In the genomic region with DNA sequence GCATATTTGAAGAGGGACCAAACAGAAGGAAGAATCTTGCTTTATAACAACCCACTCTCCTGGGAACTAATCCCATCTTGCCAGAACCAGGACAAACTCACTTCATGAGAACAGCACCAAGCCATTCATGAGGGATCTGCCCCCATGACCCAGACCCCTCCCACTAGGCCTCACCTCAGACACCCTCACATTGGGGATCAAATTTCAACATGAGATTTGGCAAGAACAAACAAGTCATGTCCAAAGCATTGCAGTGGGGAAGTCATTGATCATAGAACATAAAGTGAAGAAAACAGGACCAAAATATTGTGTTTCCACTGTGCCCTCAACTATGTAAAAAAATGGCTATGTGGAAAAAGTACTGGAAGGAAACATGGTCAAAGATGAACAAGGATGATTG, we compare ENCODE assay signal across 15 cellular contexts. TPM values are rescaled to one million over a fixed set of nuclear protein-coding genes. Genes with fewer than 3 reads are reported as not detected.
A peak's percentile ranks its signal among the peaks of the same experiment; 100 is the strongest.
DNase-seq lines count a peak whose midpoint lies in the region; ATAC-seq and TF ChIP-seq lines count a peak whose summit lies in the region.
"Had no signal": no experiment of that assay in that cellular context is flagged by ENCODE, and none has a peak within 500 bp of the region (broad histone marks: within the 10 kb centered on the region; RNA-seq: fewer than 3 reads in every experiment).

No MANE protein-coding gene starts in this region.

- BruUV-seq in A673 (replicated peaks; lab: Mats Ljungman, UMichigan): no TSS peak

- H3K9me3 Mint-ChIP-seq in endodermal cell: no peaks in the 10 kb centered on the region
- H3K9me3 Mint-ChIP-seq: activated naive CD8-positive, alpha-beta T cell treated with anti-CD3 and anti-CD28 coated beads, Interleukin-2, amount 50 U/mL, for 24 hours had no signal

- H3K4me3 ChIP-seq in A673 (ENCODE audit: low read depth, low read length, poor library complexity, severe bottlenecking) (no peak overlapping the region), MG63 (no peak overlapping the region), endodermal cell (ENCODE audit: low read length) (no peak overlapping the region), rectal smooth muscle tissue (ENCODE audit: low read length) (no peak overlapping the region), H7 (ENCODE audit: insufficient read depth, low read depth, low read length) (no peak overlapping the region)
- H3K4me3 ChIP-seq: dorsolateral prefrontal cortex had no signal

- H3K9me3 ChIP-seq in A673 (ENCODE audit: low read depth, low read length, poor library complexity, severe bottlenecking) (no peaks in the 10 kb centered on the region), MG63 (no peaks in the 10 kb centered on the region), endodermal cell (ENCODE audit: control insufficient read depth, low read length) (no peaks in the 10 kb centered on the region)

- peaks cover 22% of the 10 kb centered on the region for H3K4me1 ChIP-seq in A673 (ENCODE audit: insufficient read depth, low read length, poor library complexity, severe bottlenecking)
- H3K4me1 ChIP-seq in endodermal cell (ENCODE audit: control insufficient read depth, insufficient read depth, low read length): no peaks in the 10 kb centered on the region
- H3K4me1 ChIP-seq in rectal smooth muscle tissue (ENCODE audit: control insufficient read depth, insufficient read depth, low read length): peaks cover 5% of the 10 kb centered on the region

- POLR2A ChIA-PET in A673 (lab: Charles Lee; ENCODE audit: low non-redundant PET): no interaction called here

- H3K4me1 Mint-ChIP-seq in endodermal cell: peaks cover 17% of the 10 kb centered on the region
- H3K4me1 Mint-ChIP-seq: activated naive CD8-positive, alpha-beta T cell treated with anti-CD3 and anti-CD28 coated beads, Interleukin-2, amount 50 U/mL, for 24 hours had no signal

- H3K9ac ChIP-seq in endodermal cell (ENCODE audit: extremely low read depth, low read length, poor library complexity, severe bottlenecking) (no peak overlapping the region), rectal smooth muscle tissue (ENCODE audit: low read length) (no peak overlapping the region)
- H3K9ac ChIP-seq: KMS-11 had no signal

- H3K27me3 Mint-ChIP-seq in endodermal cell (ENCODE audit: insufficient read depth): no peaks in the 10 kb centered on the region

- H3K27me3 ChIP-seq in A673 (replicated peaks; ENCODE audit: insufficient read depth, low read depth, low read length, poor library complexity) (no peaks in the 10 kb centered on the region), MG63 (no peaks in the 10 kb centered on the region), endodermal cell (ENCODE audit: control insufficient read depth, insufficient read depth, low read length, poor library complexity, severe bottlenecking) (no peaks in the 10 kb centered on the region), rectal smooth muscle tissue (ENCODE audit: control insufficient read depth, insufficient read depth, low read length) (no peaks in the 10 kb centered on the region), H7 (ENCODE audit: control insufficient read depth, insufficient read depth, low read length) (no peaks in the 10 kb centered on the region)
- H3K27me3 ChIP-seq: dorsolateral prefrontal cortex had no signal

- intact Hi-C loops in A673 (cut with micrococcal nuclease; ENCODE audit: unreplicated experiment): no loop called here

- TF ChIP-seq CTCF in A673 (conservative IDR thresholded peaks at IDR 0.05; ENCODE audit: low read depth, low read length) (no peak), endodermal cell (conservative IDR thresholded peaks at IDR 0.05) (no peak)

- no peak overlapping the region for H3K4me3 Mint-ChIP-seq in endodermal cell
- H3K4me3 Mint-ChIP-seq: activated naive CD8-positive, alpha-beta T cell treated with anti-CD3 and anti-CD28 coated beads, Interleukin-2, amount 50 U/mL, for 24 hours had no signal

- DNase-seq in A673 (ENCODE audit: low spot score): no peak
- peak; percentile 19 for DNase-seq in MG63
- no peak for DNase-seq in endodermal cell
- DNase-seq in H7: no peak
- no peak for DNase-seq in activated CD8-positive, alpha-beta memory T cell treated with anti-CD3 and anti-CD28 coated beads, Interleukin-2, amount 50 U/mL, for 48 hours
- no peak for DNase-seq in SKM-1 (lab: John Stamatoyannopoulos, UW; ENCODE audit: unreplicated experiment)
- DNase-seq: activated naive CD8-positive, alpha-beta T cell treated with anti-CD3 and anti-CD28 coated beads, Interleukin-2, amount 50 U/mL, for 24 hours; DMS53; dorsolateral prefrontal cortex; left colon; NCI-H2029 treated with DMSO at 0.1 percent for 48 hours had no signal

- H3K27ac Mint-ChIP-seq in endodermal cell: peak overlapping the region; percentile 60
- H3K27ac Mint-ChIP-seq: activated naive CD8-positive, alpha-beta T cell treated with anti-CD3 and anti-CD28 coated beads, Interleukin-2, amount 50 U/mL, for 24 hours had no signal

- H3K36me3 Mint-ChIP-seq in endodermal cell (ENCODE audit: low read depth): peaks cover 45% of the 10 kb centered on the region

- H3K27ac ChIP-seq in A673 (ENCODE audit: low read depth, low read length, poor library complexity, severe bottlenecking) (peak overlapping the region; percentile 47), endodermal cell (ENCODE audit: low read depth, low read length) (no peak overlapping the region), rectal smooth muscle tissue (ENCODE audit: low read depth, low read length) (peak overlapping the region; percentile 48)
- H3K27ac ChIP-seq: KMS-11 had no signal

- CTCF ChIA-PET in A673 (lab: Charles Lee): no interaction called here

- H3K36me3 ChIP-seq in A673 (ENCODE audit: insufficient read depth, low read length, poor library complexity, severe bottlenecking): no peaks in the 10 kb centered on the region
- peaks cover 69% of the 10 kb centered on the region for H3K36me3 ChIP-seq in MG63
- H3K36me3 ChIP-seq in endodermal cell (ENCODE audit: control insufficient read depth, insufficient read depth, low read length): peaks cover 83% of the 10 kb centered on the region
- H3K36me3 ChIP-seq in rectal smooth muscle tissue (ENCODE audit: control insufficient read depth, insufficient read depth, low read length): no peaks in the 10 kb centered on the region
- H3K36me3 ChIP-seq in H7 (replicated peaks; ENCODE audit: control insufficient read depth, insufficient read depth, low read length): no peaks in the 10 kb centered on the region

- ATAC-seq in GM21786 (IDR thresholded peaks at IDR 0.05; ENCODE audit: unreplicated experiment): no peak
- ATAC-seq: activated CD4-positive, CD25-positive, alpha-beta regulatory T cell treated with anti-CD3 and anti-CD28 coated beads, Interleukin-2, amount 50 U/mL, for 24 hours; activated naive CD8-positive, alpha-beta T cell treated with anti-CD3 and anti-CD28 coated beads, Interleukin-2, amount 50 U/mL, for 24 hours; left colon had no signal

RNA-seq across cellular contexts. Expression of gene MAP1B, which starts 43.9 kb away (rescaled TPM):
- total RNA-seq in A673 (2021) (134 and 135 TPM in 2 replicates), endodermal cell (10 to 100 TPM; 87.9 to 93.3 TPM)
- total RNA-seq in MG63 (2014; rRNA removed; shearing (Covaris generic); ENCODE audit: low replicate concordance): 45.2 and 52.1 TPM in 2 replicates
- 238 TPM for polyA plus RNA-seq in endodermal cell (2013, experiment 1 of 2)
- polyA plus RNA-seq in endodermal cell (2013, experiment 2 of 2): 264 TPM
- 31.1 and 41.4 TPM in 2 replicates for total RNA-seq in H7 (2014; rRNA removed; shearing (Covaris generic))
